ENCODE assay signal across 16 cellular contexts in the genomic region with DNA sequence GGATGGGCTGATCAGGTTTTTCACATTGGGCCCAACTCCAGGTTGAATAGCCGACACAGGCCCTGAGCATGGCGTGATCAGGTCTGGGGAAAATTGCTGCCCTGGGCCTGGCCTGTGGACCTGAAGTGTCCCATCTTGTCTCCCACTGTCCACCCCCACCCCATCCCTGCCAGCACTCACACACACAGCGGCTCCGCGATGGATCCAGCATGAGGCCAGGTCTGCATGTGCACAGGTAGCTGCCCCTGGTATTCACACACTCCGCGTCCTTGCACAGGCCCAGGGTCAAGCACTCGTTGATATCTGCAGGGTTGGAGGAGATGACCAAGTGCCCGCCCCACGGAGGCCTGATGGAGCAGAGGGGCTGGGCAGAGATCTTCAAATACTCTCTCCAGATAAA.
"Had no signal": no experiment of that assay in that cellular context is flagged by ENCODE, and none has a peak within 500 bp of the region (broad histone marks: within the 10 kb centered on the region; RNA-seq: fewer than 3 reads in every experiment).

No MANE protein-coding gene starts in this region.

- H3K4me1 ChIP-seq: prostate gland, right atrium auricular region had no signal

- H3K9me3 ChIP-seq: neutrophil, prostate gland, right atrium auricular region, stomach, tibial artery had no signal

- ATAC-seq: naive thymus-derived CD8-positive, alpha-beta T cell; stimulated activated effector memory CD8-positive, alpha-beta T cell treated with anti-CD3 and anti-CD28 coated beads, Interleukin-12 subunit alpha, Interleukin-12 subunit beta, amount 100 ng/mL, for 72 hours had no signal

- H3K27me3 ChIP-seq: dorsolateral prefrontal cortex, neutrophil, right atrium auricular region, tibial artery had no signal

- H3K4me3 ChIP-seq: dorsolateral prefrontal cortex, lung, prostate gland, right atrium auricular region, stomach, tibial artery had no signal

- DNase-seq: dorsolateral prefrontal cortex; effector CD4-positive, alpha-beta T cell; naive thymus-derived CD8-positive, alpha-beta T cell; nephron progenitor cell; stimulated activated CD4-positive, alpha-beta T cell treated with anti-CD3 and anti-CD28 coated beads, Interleukin-2, amount 100 ng/mL, for 24 hours; stimulated activated CD4-positive, alpha-beta T cell treated with anti-CD3 and anti-CD28 coated beads, Interleukin-4, amount 100 ng/mL, for 24 hours; stimulated activated naive CD4-positive, alpha-beta T cell treated with Interleukin-2 at 50 U/mL for 16 hours; tibial artery had no signal

- FAIRE-seq: colon, frontal cortex had no signal

- H3K36me3 ChIP-seq: neutrophil, prostate gland, right atrium auricular region, stomach had no signal

- H3K27ac ChIP-seq: dorsolateral prefrontal cortex, neutrophil, prostate gland, right atrium auricular region, stomach had no signal
